Comparison of ENCODE assay signal across 18 cellular contexts in genomic region chr15:32778391-32779176, GRCh38.
DNase-seq lines count a peak whose midpoint lies in the region; ATAC-seq, FAIRE-seq and TF ChIP-seq lines count a peak whose summit lies in the region.
"Had no signal": no experiment of that assay in that cellular context is flagged by ENCODE, and none has a peak within 500 bp of the region (broad histone marks: within the 10 kb centered on the region; RNA-seq: fewer than 3 reads in every experiment).

No MANE protein-coding gene starts in this region.

- H3K4me3 Mint-ChIP-seq in WTC11: no peak overlapping the region
- H3K4me3 Mint-ChIP-seq: CD4-positive, alpha-beta memory T cell had no signal

- no peak for TF ChIP-seq POLR2A in uterus (IDR thresholded peaks at IDR 0.05)

- H3K36me3 ChIP-seq in HEK293 (ENCODE audit: control insufficient read depth in 2 of 2, insufficient read depth in 1 of 2, low read length in 2 of 2) (no peaks in the 10 kb centered on the region), uterus (no peaks in the 10 kb centered on the region)

- POLR2A ChIA-PET in HEK293 (lab: Yijun Ruan, JAX) (no interaction called here), WTC11 (lab: Charles Lee) (no interaction called here)

- H3K27ac ChIP-seq in HEK293 (ENCODE audit: extremely low read depth, low read depth, low read length) (no peak overlapping the region), uterus (no peak overlapping the region)
- H3K27ac ChIP-seq: BLaER1 treated with 17β-estradiol and CSF1 and Interleukin-3, amounts not matched to agents 10 nM and 100 nM; HL-60 had no signal

- no peak overlapping the region for H3K27ac Mint-ChIP-seq in WTC11
- H3K27ac Mint-ChIP-seq: CD4-positive, alpha-beta memory T cell had no signal

- H3K9me3 Mint-ChIP-seq in WTC11: peaks cover 21% of the 10 kb centered on the region

- no peak for ATAC-seq in WTC11
- ATAC-seq in HG03095 (IDR thresholded peaks at IDR 0.05; ENCODE audit: unreplicated experiment): no peak

- no peak overlapping the region for H3K4me3 ChIP-seq in HEK293 (ENCODE audit: low read depth, low read length)
- no peak overlapping the region for H3K4me3 ChIP-seq in uterus
- H3K4me3 ChIP-seq: BLaER1 treated with 17β-estradiol and CSF1 and Interleukin-3, amounts not matched to agents 10 nM and 100 nM had no signal

- H3K9me3 ChIP-seq in HEK293 (ENCODE audit: control insufficient read depth, insufficient read depth, low read depth, low read length) (no peaks in the 10 kb centered on the region), uterus (no peaks in the 10 kb centered on the region)

- intact Hi-C loops in uterus (cut with DNase I; ENCODE audit: low total_unique reads): no loop called here

- H3K4me1 ChIP-seq in HEK293 (ENCODE audit: control insufficient read depth, insufficient read depth, low read length) (no peaks in the 10 kb centered on the region), uterus (no peaks in the 10 kb centered on the region)
- H3K4me1 ChIP-seq: BLaER1 treated with 17β-estradiol and CSF1 and Interleukin-3, amounts not matched to agents 10 nM and 100 nM had no signal

- CTCF ChIA-PET in HEK293 (lab: Yijun Ruan, JAX) (no interaction called here), WTC11 (lab: Charles Lee) (no interaction called here)

- no peaks in the 10 kb centered on the region for H3K27me3 Mint-ChIP-seq in WTC11 (ENCODE audit: low read depth)

- DNase-seq in NCI-H526 (lab: John Stamatoyannopoulos, UW) (peak; percentile 52 to 61), WTC11 (ENCODE audit: low spot score) (no peak), urothelium cell line (ENCODE audit: low spot score) (no peak), NCI-H1092 (lab: John Stamatoyannopoulos, UW) (no peak), uterus (no peak)
- DNase-seq: ACHN; CD4-positive, alpha-beta memory T cell; DMS153; GF-D8; KG1; NCI-H1105 treated with DMSO at 0.1 percent for 48 hours; NCI-H2081; NCI-H446 treated with DMSO at 0.1 percent for 48 hours had no signal

- H3K36me3 Mint-ChIP-seq in WTC11: peaks cover 11% of the 10 kb centered on the region
- H3K36me3 Mint-ChIP-seq: CD4-positive, alpha-beta memory T cell had no signal

- H3K27me3 ChIP-seq in uterus: no peaks in the 10 kb centered on the region
- H3K27me3 ChIP-seq: BLaER1 treated with 17β-estradiol and CSF1 and Interleukin-3, amounts not matched to agents 10 nM and 100 nM had no signal

- TF ChIP-seq CTCF in HEK293 (tag by site-specific recombination; IDR thresholded peaks at IDR 0.05): no peak
- no peak for TF ChIP-seq CTCF in WTC11 (IDR thresholded peaks at IDR 0.05)
- no peak for TF ChIP-seq CTCF in uterus (IDR thresholded peaks at IDR 0.05)

- peaks cover 4% of the 10 kb centered on the region for H3K4me1 Mint-ChIP-seq in WTC11
- H3K4me1 Mint-ChIP-seq: CD4-positive, alpha-beta memory T cell had no signal

- peak; percentile 32 for FAIRE-seq in urothelium cell line (lab: Jason Lieb, UNC)
- FAIRE-seq: H54 had no signal

TF ChIP-seq in HEK293, 187 proteins besides CTCF, POLR2A, EP300 and RAD21:
- TF ChIP-seq ZNF146 (tag by site-specific recombination; IDR thresholded peaks at IDR 0.05) (peak; percentile 74), ZNF169 (tag by site-specific recombination; IDR thresholded peaks at IDR 0.05) (no peak)
TF ChIP-seq in HEK293: peak in this region for 1.

TF ChIP-seq in WTC11, 78 proteins besides CTCF, POLR2A, EP300 and RAD21:
- TF ChIP-seq GTF2I (CRISPR knock-in tag; conservative IDR thresholded peaks at IDR 0.05): 0 out of 2 replicates have a peak, but pooled peaks have one; percentile 36
- TF ChIP-seq AR (CRISPR knock-in tag; IDR thresholded peaks at IDR 0.05): no peak

Comparison
In these comparisons a context has a peak if more than half of its experiments do, and no peak if none do; other contexts are left out.
1. DNase-seq: peak in NCI-H526 (2 of 2); none in WTC11 (single experiment), urothelium cell line (single experiment), NCI-H1092 (single experiment) and uterus (0 of 2).